In the genomic region with DNA sequence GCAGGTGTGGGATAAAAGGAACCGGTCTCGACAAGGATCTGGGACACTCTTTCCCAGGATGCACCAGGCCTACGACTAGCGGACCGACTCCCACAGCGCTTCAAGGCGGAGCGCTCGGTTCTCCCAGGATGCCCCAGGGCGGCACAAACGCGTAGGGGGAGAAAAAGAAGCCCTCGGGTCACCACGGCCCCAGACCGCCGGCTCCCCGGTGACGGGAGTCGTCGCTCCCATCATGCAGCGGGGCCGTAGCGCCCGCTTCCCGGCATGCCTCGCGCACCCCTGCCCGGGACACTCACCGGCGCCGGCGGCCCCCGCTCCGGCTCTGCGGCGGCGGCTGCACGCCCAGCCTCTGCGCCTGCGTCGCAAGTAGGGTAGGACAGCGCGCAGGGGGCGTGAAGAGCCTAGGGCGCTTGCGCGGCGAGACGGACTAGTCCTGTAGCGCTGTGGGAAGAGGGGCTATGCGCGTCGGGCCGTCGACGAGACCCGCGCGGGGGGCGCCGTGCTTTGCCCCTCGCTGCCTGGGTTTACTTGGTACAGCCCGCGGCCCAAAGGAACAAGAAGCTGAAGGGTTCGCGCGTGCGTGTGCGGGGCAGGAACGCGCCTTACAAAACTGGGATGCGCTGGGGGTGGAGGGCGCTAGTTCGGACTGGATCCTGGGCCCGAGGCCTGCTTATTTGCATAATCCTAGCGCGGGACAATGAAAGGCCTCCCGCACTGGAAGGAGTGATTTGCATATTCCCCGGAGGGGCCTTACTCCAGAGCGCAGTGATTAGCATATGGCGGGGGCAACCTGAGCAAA, we compare ENCODE assay signal across 8 cellular contexts. TPM values are rescaled to one million over a fixed set of nuclear protein-coding genes. Genes with fewer than 3 reads are reported as not detected.
DNase-seq lines count a peak whose midpoint lies in the region; ATAC-seq lines count a peak whose summit lies in the region.

A gene with protein sequence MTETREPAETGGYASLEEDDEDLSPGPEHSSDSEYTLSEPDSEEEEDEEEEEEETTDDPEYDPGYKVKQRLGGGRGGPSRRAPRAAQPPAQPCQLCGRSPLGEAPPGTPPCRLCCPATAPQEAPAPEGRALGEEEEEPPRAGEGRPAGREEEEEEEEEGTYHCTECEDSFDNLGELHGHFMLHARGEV (minus strand): TSS at position 368 of the 799 bp plus-strand sequence. CDS start 5,325 bp downstream, outside the sequence.

- peak within 1 kb of the TSS; percentile 96 to 99 (median 97) for H3K4me3 Mint-ChIP-seq in naive B cell
- peak within 1 kb of the TSS; percentile 95 for H3K4me3 Mint-ChIP-seq in stimulated activated effector memory CD8-positive, alpha-beta T cell treated with anti-CD3 and anti-CD28 coated beads, Interleukin-12 subunit alpha, Interleukin-12 subunit beta, amount 100 ng/mL, for 72 hours

- ATAC-seq in GM21723 (IDR thresholded peaks at IDR 0.05; ENCODE audit: unreplicated experiment) (peak; percentile 70), naive B cell (ENCODE audit: low read depth in 2 of 2) (peak; percentile 85 to 86)
- ATAC-seq in stimulated activated effector memory CD8-positive, alpha-beta T cell treated with anti-CD3 and anti-CD28 coated beads, Interleukin-12 subunit alpha, Interleukin-12 subunit beta, amount 100 ng/mL, for 72 hours: peak; percentile 93

- no peaks in the 10 kb centered on the region for H3K27me3 Mint-ChIP-seq in naive B cell

- peak; percentile 94 for DNase-seq in DMS79 treated with DMSO at 0.1 percent for 48 hours (lab: John Stamatoyannopoulos, UW)
- peak; percentile 85 for DNase-seq in KG1 (lab: John Stamatoyannopoulos, UW)
- peak; percentile 88 for DNase-seq in RKO (ENCODE audit: low spot score)
- DNase-seq in activated T-helper 1 cell treated with anti-CD3 and anti-CD28 coated beads, Interleukin-2, amount 50 U/mL, for 16 hours (ENCODE audit: low read depth in 1 of 2, low spot score in 1 of 2): peak; percentile 61 to 81
- DNase-seq in fibroblast of gingiva (ENCODE audit: low read depth): peak; percentile 85
- peak; percentile 86 for DNase-seq in naive B cell
- peak; percentile 88 to 93 for DNase-seq in stimulated activated effector memory CD8-positive, alpha-beta T cell treated with anti-CD3 and anti-CD28 coated beads, Interleukin-12 subunit alpha, Interleukin-12 subunit beta, amount 100 ng/mL, for 72 hours (ENCODE audit: low spot score in 2 of 2)

- H3K4me1 Mint-ChIP-seq in naive B cell: peaks cover 28 to 42% (median 36%) of the 10 kb centered on the region in 3 donors
- peaks cover 31% of the 10 kb centered on the region for H3K4me1 Mint-ChIP-seq in stimulated activated effector memory CD8-positive, alpha-beta T cell treated with anti-CD3 and anti-CD28 coated beads, Interleukin-12 subunit alpha, Interleukin-12 subunit beta, amount 100 ng/mL, for 72 hours

- peaks cover 0 to 2% (median 0%) of the 10 kb centered on the region in 7 donors for H3K9me3 Mint-ChIP-seq in naive B cell
- no peaks in the 10 kb centered on the region for H3K9me3 Mint-ChIP-seq in stimulated activated effector memory CD8-positive, alpha-beta T cell treated with anti-CD3 and anti-CD28 coated beads, Interleukin-12 subunit alpha, Interleukin-12 subunit beta, amount 100 ng/mL, for 72 hours

- H3K27ac Mint-ChIP-seq in naive B cell: peak within 1 kb of the TSS; percentile 89 to 98 (median 96)
- peak within 1 kb of the TSS; percentile 98 for H3K27ac Mint-ChIP-seq in stimulated activated effector memory CD8-positive, alpha-beta T cell treated with anti-CD3 and anti-CD28 coated beads, Interleukin-12 subunit alpha, Interleukin-12 subunit beta, amount 100 ng/mL, for 72 hours

- H3K36me3 Mint-ChIP-seq in naive B cell: no peaks in the 10 kb centered on the region
- H3K36me3 Mint-ChIP-seq in stimulated activated effector memory CD8-positive, alpha-beta T cell treated with anti-CD3 and anti-CD28 coated beads, Interleukin-12 subunit alpha, Interleukin-12 subunit beta, amount 100 ng/mL, for 72 hours: peaks cover 11% of the 10 kb centered on the region

RNA-seq across cellular contexts. Expression of the gene that starts here (rescaled TPM):
- 10 to 100 TPM in 4 of 6 donors, 1 to 10 TPM in 2; 8.2 to 18.4 (median 11.1) TPM for polyA plus RNA-seq in naive B cell (ENCODE audit: low read depth in 6 of 6)

Comparison
In these comparisons a context has a peak if more than half of its experiments do, and no peak if none do; other contexts are left out.
1. Peak in every context shown above with its lines: DNase-seq and ATAC-seq.